Comparison of ENCODE assay signal across 21 cellular contexts in genomic region chr13:47632311-47632710, GRCh38.
DNase-seq lines count a peak whose midpoint lies in the region; TF ChIP-seq lines count a peak whose summit lies in the region.
"Had no signal": no experiment of that assay in that cellular context is flagged by ENCODE, and none has a peak within 500 bp of the region (broad histone marks: within the 10 kb centered on the region; RNA-seq: fewer than 3 reads in every experiment).

No MANE protein-coding gene starts in this region.

- peaks cover 7% of the 10 kb centered on the region for H3K36me3 Mint-ChIP-seq in mesothelial cell of epicardium
- H3K36me3 Mint-ChIP-seq: CD8-positive, alpha-beta T cell; IgD-negative memory B cell had no signal

- peaks cover 5% of the 10 kb centered on the region for H3K4me1 Mint-ChIP-seq in mesothelial cell of epicardium
- H3K4me1 Mint-ChIP-seq: IgD-negative memory B cell had no signal

- H3K9me3 Mint-ChIP-seq in mesothelial cell of epicardium, result peaks cover 47% of the 10 kb centered on the region

- H3K4me3 ChIP-seq in BLaER1, result no peak overlapping the region
- H3K4me3 ChIP-seq in WERI-Rb-1 (ENCODE audit: low read depth, low read length), result no peak overlapping the region
- H3K4me3 ChIP-seq in mesodermal cell (ENCODE audit: extremely low read depth, insufficient read depth, low read length, poor library complexity, severe bottlenecking), result no peak overlapping the region
- no peak overlapping the region for H3K4me3 ChIP-seq in dorsolateral prefrontal cortex
- H3K4me3 ChIP-seq: GM12878, PC-9 had no signal

- WGBS in mesodermal cell (ENCODE audit: insufficient coverage in 2 of 2), 2 experiments, result 41 to 80% methylated on average over 1 to 3 of the region's 4 CpGs

- no peaks in the 10 kb centered on the region for H4K20me1 ChIP-seq in BLaER1

- peak overlapping the region; percentile 45 for H3K4me2 ChIP-seq in BLaER1
- H3K4me2 ChIP-seq: PC-9 had no signal

- H3K27ac ChIP-seq in BLaER1, result peak overlapping the region; percentile 67
- peak overlapping the region; percentile 63 for H3K27ac ChIP-seq in WERI-Rb-1
- H3K27ac ChIP-seq in mesodermal cell (ENCODE audit: low read depth, low read length, severe bottlenecking), result peak overlapping the region; percentile 49
- H3K27ac ChIP-seq in dorsolateral prefrontal cortex, result no peak overlapping the region
- H3K27ac ChIP-seq: HL-60, PC-9, RWPE1 had no signal

- no peak overlapping the region for H3K27ac Mint-ChIP-seq in mesothelial cell of epicardium
- H3K27ac Mint-ChIP-seq: CD8-positive, alpha-beta T cell; HFFc6; IgD-negative memory B cell had no signal

- intact Hi-C loops in dorsolateral prefrontal cortex (cut with DNase I), result no loop called here

- no peak overlapping the region for H3K4me3 Mint-ChIP-seq in mesothelial cell of epicardium
- H3K4me3 Mint-ChIP-seq: CD8-positive, alpha-beta T cell; HFFc6; IgD-negative memory B cell had no signal

- DNase-seq in NCI-H2171 (lab: John Stamatoyannopoulos, UW) (peak; percentile 14), WERI-Rb-1 (peak; percentile 96), mesothelial cell of epicardium (ENCODE audit: low spot score in 2 of 2, unreplicated experiment in 2 of 2) (no peak), dorsolateral prefrontal cortex (no peak), hepatic stellate cell (ENCODE audit: low spot score) (no peak)
- DNase-seq in stimulated activated CD4-positive, alpha-beta T cell treated with anti-CD3 and anti-CD28 coated beads, Interleukin-4, amount 100 ng/mL, for 4 hours, result no peak
- DNase-seq: BE2C; Calu3; CD8-positive, alpha-beta T cell; HFFc6; Karpas-422; NCI-H1417 treated with DMSO at 0.1 percent for 48 hours; NCI-H1930; NCI-H446; PC-9 had no signal

- H3K4me1 ChIP-seq in BLaER1 (peaks cover 21% of the 10 kb centered on the region), mesodermal cell (ENCODE audit: control insufficient read depth, insufficient read depth, low read length, poor library complexity, severe bottlenecking) (peaks cover 6% of the 10 kb centered on the region)
- H3K4me1 ChIP-seq: BE2C had no signal

- no peak overlapping the region for H3K9ac ChIP-seq in BLaER1

- TF ChIP-seq CTCF in WERI-Rb-1 (IDR thresholded peaks at IDR 0.05; ENCODE audit: low read depth, low read length), result no peak
- no peak for TF ChIP-seq CTCF in mesothelial cell of epicardium (IDR thresholded peaks at IDR 0.05; ENCODE audit: unreplicated experiment)
- TF ChIP-seq CTCF in dorsolateral prefrontal cortex (IDR thresholded peaks at IDR 0.05 in 54 of 56, conservative IDR thresholded peaks at IDR 0.05 in 2 of 56; ENCODE audit: low read depth in 1 of 56, partially characterized antibody in 56 of 56), result no peak

- H3K27me3 ChIP-seq in BLaER1 (no peaks in the 10 kb centered on the region), WERI-Rb-1 (ENCODE audit: insufficient read depth, low read depth, severe bottlenecking) (no peaks in the 10 kb centered on the region), dorsolateral prefrontal cortex (no peaks in the 10 kb centered on the region)
- H3K27me3 ChIP-seq: BE2C had no signal

- H3K9me3 ChIP-seq in BLaER1 (peaks cover 39% of the 10 kb centered on the region), WERI-Rb-1 (ENCODE audit: severe bottlenecking) (peaks cover 8% of the 10 kb centered on the region), mesodermal cell (ENCODE audit: control insufficient read depth, low read length) (peaks cover 4% of the 10 kb centered on the region)
- H3K9me3 ChIP-seq: BE2C had no signal

- H3K27me3 Mint-ChIP-seq in mesothelial cell of epicardium (ENCODE audit: low read depth), result no peaks in the 10 kb centered on the region

- H3K36me3 ChIP-seq in BLaER1 (no peaks in the 10 kb centered on the region), WERI-Rb-1 (no peaks in the 10 kb centered on the region), mesodermal cell (ENCODE audit: control insufficient read depth, insufficient read depth, low read length) (no peaks in the 10 kb centered on the region)
- H3K36me3 ChIP-seq: BE2C had no signal

Comparison
In these comparisons a context has a peak if more than half of its experiments do, and no peak if none do; other contexts are left out.
1. H3K27ac ChIP-seq: peak in BLaER1 (single experiment), WERI-Rb-1 (single experiment) and mesodermal cell (single experiment); none in dorsolateral prefrontal cortex (0 of 59).
2. DNase-seq: peak in NCI-H2171 (single experiment) and WERI-Rb-1 (single experiment); none in mesothelial cell of epicardium (0 of 2), dorsolateral prefrontal cortex (0 of 10), hepatic stellate cell (single experiment) and stimulated activated CD4-positive, alpha-beta T cell treated with anti-CD3 and anti-CD28 coated beads, Interleukin-4, amount 100 ng/mL, for 4 hours (0 of 2).